In genomic region chr22:46936378-46936916, GRCh38 we compare ENCODE assay signal across 13 cellular contexts.
DNase-seq lines count a peak whose midpoint lies in the region; ATAC-seq, FAIRE-seq and TF ChIP-seq lines count a peak whose summit lies in the region.
"Had no signal": no experiment of that assay in that cellular context is flagged by ENCODE, and none has a peak within 500 bp of the region (broad histone marks: within the 10 kb centered on the region; RNA-seq: fewer than 3 reads in every experiment).

No MANE protein-coding gene starts in this region.

- H3K36me3 Mint-ChIP-seq in WTC11, result no peaks in the 10 kb centered on the region
- H3K36me3 Mint-ChIP-seq in naive thymus-derived CD8-positive, alpha-beta T cell, result peaks cover 0 to 30% (median 4%) of the 10 kb centered on the region in 3 donors

- no peaks in the 10 kb centered on the region for H3K27me3 Mint-ChIP-seq in WTC11 (ENCODE audit: low read depth)
- no peaks in the 10 kb centered on the region for H3K27me3 Mint-ChIP-seq in naive thymus-derived CD8-positive, alpha-beta T cell

- H3K4me3 ChIP-seq in kidney (ENCODE audit: low read length in 2 of 2), result no peak overlapping the region
- peak overlapping the region in 1 of 3 donors; percentile 29 for H3K4me3 ChIP-seq in skeletal muscle tissue (ENCODE audit: low read length in 3 of 3)
- H3K4me3 ChIP-seq: dorsolateral prefrontal cortex had no signal

- POLR2A ChIA-PET in WTC11 (lab: Charles Lee), result no interaction called here
- POLR2A ChIA-PET in naive thymus-derived CD8-positive, alpha-beta T cell (lab: Charles Lee), result no interaction called here

- H3K9me3 Mint-ChIP-seq in WTC11, result no peaks in the 10 kb centered on the region
- no peaks in the 10 kb centered on the region for H3K9me3 Mint-ChIP-seq in naive thymus-derived CD8-positive, alpha-beta T cell
- H3K9me3 Mint-ChIP-seq: activated naive CD4-positive, alpha-beta T cell treated with anti-CD3 and anti-CD28 coated beads, Interleukin-2, amount 50 U/mL, for 72 hours had no signal

- H3K36me3 ChIP-seq in kidney (ENCODE audit: control insufficient read depth in 1 of 2, insufficient read depth in 2 of 2, low read length in 2 of 2) (peaks cover 0 to 3% of the 10 kb centered on the region in 2 donors), skeletal muscle tissue (ENCODE audit: control insufficient read depth in 3 of 3, insufficient read depth in 3 of 3, low read length in 3 of 3) (peaks cover 0 to 2% (median 2%) of the 10 kb centered on the region in 3 donors)

- FAIRE-seq in RCC 7860 (lab: Jason Lieb, UNC), result peak; percentile 89
- FAIRE-seq in kidney (lab: Jason Lieb, UNC), result no peak

- H3K9me3 ChIP-seq in kidney (ENCODE audit: control insufficient read depth in 1 of 2, low read length in 2 of 2) (no peaks in the 10 kb centered on the region), skeletal muscle tissue (ENCODE audit: control insufficient read depth in 3 of 3, low read length in 3 of 3) (no peaks in the 10 kb centered on the region)
- H3K9me3 ChIP-seq: neutrophil had no signal

- intact Hi-C loops in kidney (cut with DNase I), result no loop called here

- no peaks in the 10 kb centered on the region for H3K27me3 ChIP-seq in skeletal muscle tissue (ENCODE audit: control insufficient read depth in 3 of 3, insufficient read depth in 3 of 3, low read length in 3 of 3)
- H3K27me3 ChIP-seq: dorsolateral prefrontal cortex, neutrophil had no signal

- peaks cover 6 to 14% of the 10 kb centered on the region in 2 donors for H3K4me1 ChIP-seq in kidney (ENCODE audit: control insufficient read depth in 1 of 2, insufficient read depth in 1 of 2, low read depth in 1 of 2, low read length in 2 of 2)
- peaks cover 14 to 25% (median 25%) of the 10 kb centered on the region in 3 donors for H3K4me1 ChIP-seq in skeletal muscle tissue (ENCODE audit: control insufficient read depth in 3 of 3, insufficient read depth in 3 of 3, low read length in 3 of 3)

- peaks cover 15% of the 10 kb centered on the region for H3K4me1 Mint-ChIP-seq in WTC11
- peaks cover 14 to 37% (median 26%) of the 10 kb centered on the region in 4 donors for H3K4me1 Mint-ChIP-seq in naive thymus-derived CD8-positive, alpha-beta T cell

- CTCF ChIA-PET in WTC11 (lab: Charles Lee), result no interaction called here

- no peak for ATAC-seq in WTC11
- ATAC-seq in naive thymus-derived CD8-positive, alpha-beta T cell, result no peak
- ATAC-seq: activated naive CD4-positive, alpha-beta T cell treated with anti-CD3 and anti-CD28 coated beads, Interleukin-2, amount 50 U/mL, for 72 hours had no signal

- no peak for TF ChIP-seq RAD21 in Ishikawa (IDR thresholded peaks at IDR 0.05; ENCODE audit: low read depth)

- TF ChIP-seq CTCF in kidney (IDR thresholded peaks at IDR 0.05; ENCODE audit: borderline replicate concordance, extremely low read depth, insufficient read depth) (no peak), WTC11 (IDR thresholded peaks at IDR 0.05) (no peak)

- no peak overlapping the region for H3K4me3 Mint-ChIP-seq in WTC11
- no peak overlapping the region for H3K4me3 Mint-ChIP-seq in naive thymus-derived CD8-positive, alpha-beta T cell

- no peak overlapping the region for H3K27ac Mint-ChIP-seq in WTC11
- H3K27ac Mint-ChIP-seq in naive thymus-derived CD8-positive, alpha-beta T cell, result peak overlapping the region in 1 of 10 donors; percentile 84

- H3K9ac ChIP-seq in kidney (ENCODE audit: low read length in 2 of 2), result no peak overlapping the region
- H3K9ac ChIP-seq in skeletal muscle tissue (ENCODE audit: low read depth in 1 of 3, low read length in 3 of 3), result peak overlapping the region in 2 of 3 donors; percentile 16 to 30

- DNase-seq in RCC 7860 (ENCODE audit: low spot score) (peak; percentile 74), kidney (no peak), WTC11 (ENCODE audit: low spot score) (no peak), inferior parietal cortex (ENCODE audit: extremely low spot score) (no peak)
- DNase-seq in naive thymus-derived CD8-positive, alpha-beta T cell, result no peak
- DNase-seq: hippocampal formation; NCI-H2227 treated with DMSO at 0.1 percent for 48 hours; stimulated activated CD4-positive, alpha-beta T cell treated with anti-CD3 and anti-CD28 coated beads, Interleukin-2, amount 100 ng/mL, for 48 hours had no signal

- H3K27ac ChIP-seq in kidney (ENCODE audit: low read depth in 2 of 2, low read length in 2 of 2) (peak overlapping the region; percentile 56 to 90), skeletal muscle tissue (ENCODE audit: low read depth, low read length) (no peak overlapping the region)
- H3K27ac ChIP-seq: neutrophil had no signal

- no peak for TF ChIP-seq EP300 in Ishikawa (IDR thresholded peaks at IDR 0.05; ENCODE audit: borderline replicate concordance)

TF ChIP-seq in Ishikawa, 13 proteins besides CTCF, POLR2A, EP300 and RAD21 (continues in another document):
- no peak for TF ChIP-seq ZBTB7A (IDR thresholded peaks at IDR 0.05; ENCODE audit: low read depth)
- TF ChIP-seq, protein P1, sequence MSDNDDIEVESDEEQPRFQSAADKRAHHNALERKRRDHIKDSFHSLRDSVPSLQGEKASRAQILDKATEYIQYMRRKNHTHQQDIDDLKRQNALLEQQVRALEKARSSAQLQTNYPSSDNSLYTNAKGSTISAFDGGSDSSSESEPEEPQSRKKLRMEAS (IDR thresholded peaks at IDR 0.05), result peak; percentile 31; the same call in 1 of the 2 replicates
- no peak for TF ChIP-seq YY1 (IDR thresholded peaks at IDR 0.05; ENCODE audit: low read depth)
- no peak for TF ChIP-seq TAF1 (IDR thresholded peaks at IDR 0.05; ENCODE audit: low read depth)
- TF ChIP-seq, protein P2, sequence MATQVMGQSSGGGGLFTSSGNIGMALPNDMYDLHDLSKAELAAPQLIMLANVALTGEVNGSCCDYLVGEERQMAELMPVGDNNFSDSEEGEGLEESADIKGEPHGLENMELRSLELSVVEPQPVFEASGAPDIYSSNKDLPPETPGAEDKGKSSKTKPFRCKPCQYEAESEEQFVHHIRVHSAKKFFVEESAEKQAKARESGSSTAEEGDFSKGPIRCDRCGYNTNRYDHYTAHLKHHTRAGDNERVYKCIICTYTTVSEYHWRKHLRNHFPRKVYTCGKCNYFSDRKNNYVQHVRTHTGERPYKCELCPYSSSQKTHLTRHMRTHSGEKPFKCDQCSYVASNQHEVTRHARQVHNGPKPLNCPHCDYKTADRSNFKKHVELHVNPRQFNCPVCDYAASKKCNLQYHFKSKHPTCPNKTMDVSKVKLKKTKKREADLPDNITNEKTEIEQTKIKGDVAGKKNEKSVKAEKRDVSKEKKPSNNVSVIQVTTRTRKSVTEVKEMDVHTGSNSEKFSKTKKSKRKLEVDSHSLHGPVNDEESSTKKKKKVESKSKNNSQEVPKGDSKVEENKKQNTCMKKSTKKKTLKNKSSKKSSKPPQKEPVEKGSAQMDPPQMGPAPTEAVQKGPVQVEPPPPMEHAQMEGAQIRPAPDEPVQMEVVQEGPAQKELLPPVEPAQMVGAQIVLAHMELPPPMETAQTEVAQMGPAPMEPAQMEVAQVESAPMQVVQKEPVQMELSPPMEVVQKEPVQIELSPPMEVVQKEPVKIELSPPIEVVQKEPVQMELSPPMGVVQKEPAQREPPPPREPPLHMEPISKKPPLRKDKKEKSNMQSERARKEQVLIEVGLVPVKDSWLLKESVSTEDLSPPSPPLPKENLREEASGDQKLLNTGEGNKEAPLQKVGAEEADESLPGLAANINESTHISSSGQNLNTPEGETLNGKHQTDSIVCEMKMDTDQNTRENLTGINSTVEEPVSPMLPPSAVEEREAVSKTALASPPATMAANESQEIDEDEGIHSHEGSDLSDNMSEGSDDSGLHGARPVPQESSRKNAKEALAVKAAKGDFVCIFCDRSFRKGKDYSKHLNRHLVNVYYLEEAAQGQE (IDR thresholded peaks at IDR 0.05; ENCODE audit: low read depth), result no peak
- no peak for TF ChIP-seq FOXM1 (IDR thresholded peaks at IDR 0.05; ENCODE audit: borderline replicate concordance, low read depth)
- TF ChIP-seq NFIC (IDR thresholded peaks at IDR 0.05), result peak; percentile 83
- TF ChIP-seq TEAD4 (IDR thresholded peaks at IDR 0.05), result 0 out of 2 replicates have a peak, but pooled peaks have one; percentile 46

TF ChIP-seq in WTC11, 78 proteins besides CTCF, POLR2A, EP300 and RAD21:
- TF ChIP-seq JAZF1 (CRISPR knock-in tag; IDR thresholded peaks at IDR 0.05), result no peak
- TF ChIP-seq MXD4 (CRISPR knock-in tag; IDR thresholded peaks at IDR 0.05; ENCODE audit: borderline replicate concordance), result no peak
- TF ChIP-seq CREM (CRISPR knock-in tag; IDR thresholded peaks at IDR 0.05), result no peak
- TF ChIP-seq, protein P1 (CRISPR knock-in tag; IDR thresholded peaks at IDR 0.05), result no peak
- TF ChIP-seq FOXJ3 (CRISPR knock-in tag; IDR thresholded peaks at IDR 0.05; ENCODE audit: borderline replicate concordance), result no peak
- TF ChIP-seq GTF2I (CRISPR knock-in tag; conservative IDR thresholded peaks at IDR 0.05), result no peak

Comparison
In these comparisons a context has a peak if more than half of its experiments do, and no peak if none do; other contexts are left out.
1. H3K9ac ChIP-seq: peak in skeletal muscle tissue (2 of 3); none in kidney (0 of 2).